ENCODE assay signal across 8 cellular contexts in genomic region chr3:98592345-98592935, GRCh38. TPM values are rescaled to one million over a fixed set of nuclear protein-coding genes. Genes with fewer than 3 reads are reported as not detected.
A peak's percentile ranks its signal among the peaks of the same experiment; 100 is the strongest.
DNase-seq lines count a peak whose midpoint lies in the region; ATAC-seq and TF ChIP-seq lines count a peak whose summit lies in the region.

No MANE protein-coding gene starts in this region.

- H3K9me3 Mint-ChIP-seq in activated T-cell treated with anti-CD3 and anti-CD28 coated beads, Interleukin-2, amount 50 U/mL, for 72 hours = no peaks in the 10 kb centered on the region

- intact Hi-C loops in lower leg skin (cut with DNase I; ENCODE audit: low total_unique reads) = no loop called here
- intact Hi-C loops in tibial artery (cut with DNase I; ENCODE audit: low total_unique reads) = loop anchor here (5.0 to 10.0 kb wide), 2 partner anchors 70 to 402 kb away; partner anchors contain the start of gene CLDND1

- ATAC-seq in activated T-cell treated with anti-CD3 and anti-CD28 coated beads, Interleukin-2, amount 50 U/mL, for 72 hours (replicated peaks in 1 of 2) = no peak

- no peaks in the 10 kb centered on the region for H3K9me3 ChIP-seq in tibial artery

- peaks cover 0 to 19% (median 10%) of the 10 kb centered on the region in 4 donors for H3K4me1 ChIP-seq in tibial artery

- TF ChIP-seq CTCF in astrocyte of the cerebellum (IDR thresholded peaks at IDR 0.05; ENCODE audit: low read depth, low read length, missing control alignments) = no peak
- no peak for TF ChIP-seq CTCF in lower leg skin (IDR thresholded peaks at IDR 0.05)
- TF ChIP-seq CTCF in tibial artery (IDR thresholded peaks at IDR 0.05) = no peak

- peak overlapping the region; percentile 72 for H3K27ac Mint-ChIP-seq in activated T-cell treated with anti-CD3 and anti-CD28 coated beads, Interleukin-2, amount 50 U/mL, for 72 hours

- peak overlapping the region; percentile 92 to 98 for H3K4me3 Mint-ChIP-seq in activated T-cell treated with anti-CD3 and anti-CD28 coated beads, Interleukin-2, amount 50 U/mL, for 72 hours

- peaks cover 9 to 20% (median 19%) of the 10 kb centered on the region in 3 donors for H3K36me3 ChIP-seq in tibial artery

- TF ChIP-seq POLR2A in lower leg skin (IDR thresholded peaks at IDR 0.05) = no peak

- H3K4me3 ChIP-seq in astrocyte of the cerebellum (ENCODE audit: low read depth, low read length) (peak overlapping the region; percentile 74), lower leg skin (ENCODE audit: low read depth, poor library complexity, severe bottlenecking) (peak overlapping the region; percentile 81), tibial artery (peak overlapping the region; percentile 77 to 90)

- WGBS in lower leg skin, 2 donors = 20 to 24% methylated on average over 11 of the region's 11 CpGs

- peaks cover 7 to 13% of the 10 kb centered on the region in 2 donors for H3K36me3 Mint-ChIP-seq in activated T-cell treated with anti-CD3 and anti-CD28 coated beads, Interleukin-2, amount 50 U/mL, for 72 hours (ENCODE audit: insufficient read depth in 2 of 2)

- in situ Hi-C loops in astrocyte of the cerebellum (cut with HindIII; ENCODE audit: low sequenced_read_pairs) = no loop called here

- peaks cover 31% of the 10 kb centered on the region for H3K4me1 Mint-ChIP-seq in activated T-cell treated with anti-CD3 and anti-CD28 coated beads, Interleukin-2, amount 50 U/mL, for 72 hours (ENCODE audit: low read depth)

- H3K27me3 ChIP-seq in tibial artery = no peaks in the 10 kb centered on the region

- no peaks in the 10 kb centered on the region for H3K27me3 Mint-ChIP-seq in activated T-cell treated with anti-CD3 and anti-CD28 coated beads, Interleukin-2, amount 50 U/mL, for 72 hours (ENCODE audit: low read depth)

- peak overlapping the region; percentile 78 to 92 for H3K27ac ChIP-seq in tibial artery

- no peak for DNase-seq in activated T-cell treated with anti-CD3 and anti-CD28 coated beads, Interleukin-2, amount 50 U/mL, for 72 hours
- DNase-seq in activated T-cell treated with anti-CD3 and anti-CD28 coated beads, Interleukin-2, amount 50 U/mL, for 1 hour = no peak
- DNase-seq in astrocyte of the cerebellum (ENCODE audit: low read depth) (no peak), lower leg skin (ENCODE audit: low spot score in 2 of 2) (no peak), tibial artery (no peak), SKM-1 (lab: John Stamatoyannopoulos, UW; ENCODE audit: unreplicated experiment) (no peak), GF-D8 (lab: John Stamatoyannopoulos, UW) (no peak), globus pallidus (ENCODE audit: low spot score) (no peak)

RNA-seq across cellular contexts. Expression of gene CPOX, which starts 1.0 kb away (rescaled TPM):
- 10 to 100 TPM; 36.5 to 36.7 TPM for total RNA-seq in activated T-cell treated with anti-CD3 and anti-CD28 coated beads, Interleukin-2, amount 50 U/mL, for 72 hours
- 10 to 100 TPM; 21.8 to 28.6 (median 25.0) TPM for total RNA-seq in lower leg skin
